22 cellular contexts compared by ENCODE assay signal in genomic region chr4:13054410-13054970, GRCh38.
"Had no signal": no experiment of that assay in that cellular context is flagged by ENCODE, and none has a peak within 500 bp of the region (broad histone marks: within the 10 kb centered on the region; RNA-seq: fewer than 3 reads in every experiment).

No MANE protein-coding gene starts in this region.

- DNase-seq: caudate nucleus; colonic mucosa; dermis blood vessel endothelial cell; erythroblast; head of caudate nucleus; hippocampal formation; kidney glomerular epithelial cell; mesendoderm; naive B cell; occipital lobe; pancreas; retina; right lobe of liver; stimulated activated CD4-positive, alpha-beta T cell treated with anti-CD3 and anti-CD28 coated beads, Interleukin-15, amount 100 ng/mL, for 24 hours; stimulated activated CD4-positive, alpha-beta T cell treated with anti-CD3 and anti-CD28 coated beads, Interleukin-1b, Interleukin-23, amount 100 ng/mL, for 48 hours; stimulated activated CD4-positive, alpha-beta T cell treated with anti-CD3 and anti-CD28 coated beads, Interleukin-4, amount 100 ng/mL, for 24 hours; transverse colon had no signal

- H3K27me3 ChIP-seq: colonic mucosa, pancreas, right lobe of liver, transverse colon had no signal

- H3K9me3 ChIP-seq: colonic mucosa, pancreas, prostate gland, right lobe of liver, transverse colon had no signal

- H3K36me3 ChIP-seq: colonic mucosa, pancreas, prostate gland, right lobe of liver, transverse colon had no signal

- H3K4me1 ChIP-seq: colonic mucosa, pancreas, prostate gland, right lobe of liver, transverse colon had no signal

- FAIRE-seq: islet of Langerhans, pancreas had no signal

- ATAC-seq: left lobe of liver; pancreas; right lobe of liver; stimulated activated memory B cell treated with anti-CD40 and anti-IgM and Interleukin-4, amounts not matched to agents 10 μg/mL and 1 μg/mL and 100 μg/mL, for 72 hours had no signal

- H3K27ac ChIP-seq: colonic mucosa, pancreas, prostate gland, right lobe of liver, transverse colon had no signal

- H3K4me3 ChIP-seq: colonic mucosa, lung, pancreas, prostate gland, right lobe of liver, transverse colon had no signal
